Comparison of ENCODE assay signal across 1 cellular context in the genomic region with DNA sequence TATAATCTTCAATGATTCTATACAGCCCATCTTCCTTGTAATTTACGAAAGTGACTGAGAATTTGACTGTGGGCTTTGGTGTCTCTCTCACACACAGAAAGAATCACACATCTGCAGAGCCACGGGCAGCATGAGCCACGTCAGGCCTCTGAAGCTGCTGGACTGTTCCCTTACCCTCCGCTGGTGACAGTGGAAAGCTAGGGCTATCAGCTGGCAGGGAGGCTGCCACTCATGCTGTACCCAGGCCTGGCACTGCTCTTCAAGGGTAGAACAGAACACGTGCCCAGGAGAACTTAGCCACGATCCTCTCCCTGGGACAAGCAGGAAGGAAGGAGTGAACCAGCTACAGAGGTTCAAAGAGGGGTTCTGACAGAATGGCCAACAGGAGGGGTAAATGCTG.
TF ChIP-seq lines count a peak whose summit lies in the region.

No MANE protein-coding gene starts in this region.

TF ChIP-seq in IMR-90, 13 proteins besides CTCF, POLR2A, EP300 and RAD21 (continued from another document):
- TF ChIP-seq, protein P1, sequence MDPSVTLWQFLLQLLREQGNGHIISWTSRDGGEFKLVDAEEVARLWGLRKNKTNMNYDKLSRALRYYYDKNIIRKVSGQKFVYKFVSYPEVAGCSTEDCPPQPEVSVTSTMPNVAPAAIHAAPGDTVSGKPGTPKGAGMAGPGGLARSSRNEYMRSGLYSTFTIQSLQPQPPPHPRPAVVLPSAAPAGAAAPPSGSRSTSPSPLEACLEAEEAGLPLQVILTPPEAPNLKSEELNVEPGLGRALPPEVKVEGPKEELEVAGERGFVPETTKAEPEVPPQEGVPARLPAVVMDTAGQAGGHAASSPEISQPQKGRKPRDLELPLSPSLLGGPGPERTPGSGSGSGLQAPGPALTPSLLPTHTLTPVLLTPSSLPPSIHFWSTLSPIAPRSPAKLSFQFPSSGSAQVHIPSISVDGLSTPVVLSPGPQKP (IDR thresholded peaks at IDR 0.05; ENCODE audit: borderline replicate concordance, low read depth, low read length), result no peak
- no peak for TF ChIP-seq SMC3 (IDR thresholded peaks at IDR 0.05; ENCODE audit: low read depth, low read length)
- TF ChIP-seq MAFK (IDR thresholded peaks at IDR 0.05; ENCODE audit: low read depth, low read length), result no peak
- TF ChIP-seq NFE2L2 (IDR thresholded peaks at IDR 0.05; ENCODE audit: low read depth, low read length), result no peak
- TF ChIP-seq RFX5 (IDR thresholded peaks at IDR 0.05; ENCODE audit: low read depth, low read length), result no peak
- TF ChIP-seq, protein P2, sequence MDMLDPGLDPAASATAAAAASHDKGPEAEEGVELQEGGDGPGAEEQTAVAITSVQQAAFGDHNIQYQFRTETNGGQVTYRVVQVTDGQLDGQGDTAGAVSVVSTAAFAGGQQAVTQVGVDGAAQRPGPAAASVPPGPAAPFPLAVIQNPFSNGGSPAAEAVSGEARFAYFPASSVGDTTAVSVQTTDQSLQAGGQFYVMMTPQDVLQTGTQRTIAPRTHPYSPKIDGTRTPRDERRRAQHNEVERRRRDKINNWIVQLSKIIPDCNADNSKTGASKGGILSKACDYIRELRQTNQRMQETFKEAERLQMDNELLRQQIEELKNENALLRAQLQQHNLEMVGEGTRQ (IDR thresholded peaks at IDR 0.05; ENCODE audit: low read depth, low read length), result no peak
- TF ChIP-seq RCOR1 (IDR thresholded peaks at IDR 0.05; ENCODE audit: insufficient replicate concordance, low read length), result no peak
- TF ChIP-seq BHLHE40 (IDR thresholded peaks at IDR 0.05; ENCODE audit: low read depth, low read length), result no peak
- no peak for TF ChIP-seq MAZ (IDR thresholded peaks at IDR 0.05; ENCODE audit: borderline replicate concordance, low read depth, low read length)
